ENCODE assay signal across 8 cellular contexts in genomic region chr16:84718-85452, GRCh38. TPM values are rescaled to one million over a fixed set of nuclear protein-coding genes. Genes with fewer than 3 reads are reported as not detected.
A peak's percentile ranks its signal among the peaks of the same experiment; 100 is the strongest.
DNase-seq lines count a peak whose midpoint lies in the region; ATAC-seq and TF ChIP-seq lines count a peak whose summit lies in the region.

No MANE protein-coding gene starts in this region.

- ATAC-seq in HG02885 (IDR thresholded peaks at IDR 0.05; ENCODE audit: poor library complexity, unreplicated experiment): peak; percentile 46
- ATAC-seq in GM19328 (IDR thresholded peaks at IDR 0.05; ENCODE audit: unreplicated experiment): no peak

- POLR2A ChIA-PET in GM10248 (lab: Yijun Ruan, JAX): interaction anchor here (0.8 to 1.2 kb wide), 2 partner anchors 11 to 19 kb away, joined by 3 read pairs; no protein-coding TSS in a partner anchor

- no peaks in the 10 kb centered on the region for H3K9me3 ChIP-seq in smooth muscle cell (replicated peaks; ENCODE audit: low read depth)

- WGBS in smooth muscle cell (ENCODE audit: low lambda C conversion rate): 61% methylated on average over 9 of the region's 9 CpGs

- H2AFZ ChIP-seq in smooth muscle cell (ENCODE audit: low read depth): no peak overlapping the region

- H3K9ac ChIP-seq in smooth muscle cell (ENCODE audit: low read depth): no peak overlapping the region

- H3K27ac ChIP-seq in smooth muscle cell (ENCODE audit: low read depth): peak overlapping the region; percentile 70

- peak overlapping the region; percentile 23 for H3K4me2 ChIP-seq in smooth muscle cell

- CTCF ChIA-PET in GM10248 (lab: Yijun Ruan, JAX): interaction anchor here (0.8 to 32.8 kb wide), 5 partner anchors 5 to 97 kb away, joined by 3 to 701 read pairs (median 10); partner anchors contain the start of genes HBQ1, MPG and RHBDF1

- peaks cover 9% of the 10 kb centered on the region for H3F3A ChIP-seq in smooth muscle cell (ENCODE audit: low read depth)

- no peak for TF ChIP-seq CTCF in GM10248 (IDR thresholded peaks at IDR 0.05; ENCODE audit: control extremely low read depth, extremely low read depth, low read depth, missing control alignments)
- TF ChIP-seq CTCF in smooth muscle cell (IDR thresholded peaks at IDR 0.05; ENCODE audit: borderline replicate concordance, insufficient read depth, poor library complexity, severe bottlenecking): no peak

- no peaks in the 10 kb centered on the region for H3K36me3 ChIP-seq in smooth muscle cell (ENCODE audit: low read depth)

- no peak overlapping the region for H3K4me3 ChIP-seq in smooth muscle cell

- DNase-seq in GM10248 (ENCODE audit: extremely low spot score) (peak; percentile 79), NOMO-1 treated with DMSO at 0.1 percent for 48 hours (lab: John Stamatoyannopoulos, UW; ENCODE audit: unreplicated experiment) (peak; percentile 11), germinal center (ENCODE audit: low spot score) (peak; percentile 74), smooth muscle cell (lab: John Stamatoyannopoulos, UW; ENCODE audit: unreplicated experiment) (peak; percentile 8), inferior parietal cortex (ENCODE audit: extremely low spot score) (no peak)
- DNase-seq in activated T-helper 9 cell treated with anti-CD3 and anti-CD28 coated beads, Interleukin-2, amount 50 U/mL, for 16 hours (ENCODE audit: low read depth): peak; percentile 26

- H3K27me3 ChIP-seq in smooth muscle cell (ENCODE audit: low read depth): no peaks in the 10 kb centered on the region

- no peaks in the 10 kb centered on the region for H3K79me2 ChIP-seq in smooth muscle cell (ENCODE audit: low read depth)

- peaks cover 38% of the 10 kb centered on the region for H4K20me1 ChIP-seq in smooth muscle cell (ENCODE audit: low read depth)

- H3K4me1 ChIP-seq in smooth muscle cell (ENCODE audit: low read depth): no peaks in the 10 kb centered on the region

RNA-seq across cellular contexts. Expression of gene MPG, which starts 6.9 kb away (rescaled TPM):
- 73.8 and 84.7 TPM in 2 replicates for total RNA-seq in smooth muscle cell
- polyA plus RNA-seq in smooth muscle cell: 104 and 120 TPM in 2 replicates

RNA-seq across cellular contexts. Expression of gene RHBDF1, which starts 12.5 kb away (rescaled TPM):
- total RNA-seq in smooth muscle cell: 38.2 and 41.4 TPM in 2 replicates
- 68.0 and 84.9 TPM in 2 replicates for polyA plus RNA-seq in smooth muscle cell

RNA-seq across cellular contexts. Expression of gene SNRNP25, which starts 31.3 kb away (rescaled TPM):
- 20.1 and 21.4 TPM in 2 replicates for total RNA-seq in smooth muscle cell
- 45.9 and 48.2 TPM in 2 replicates for polyA plus RNA-seq in smooth muscle cell

RNA-seq across cellular contexts. Expression of gene POLR3K, which starts 31.5 kb away (rescaled TPM):
- total RNA-seq in smooth muscle cell: 2.1 and 2.9 TPM in 2 replicates
- polyA plus RNA-seq in smooth muscle cell: 10.5 and 11.1 TPM in 2 replicates

RNA-seq across cellular contexts. Expression of gene NPRL3, which starts 53.6 kb away (rescaled TPM):
- 4.6 and 15.5 TPM in 2 replicates for total RNA-seq in smooth muscle cell
- polyA plus RNA-seq in smooth muscle cell: 26.1 and 28.3 TPM in 2 replicates
